In the genomic region with DNA sequence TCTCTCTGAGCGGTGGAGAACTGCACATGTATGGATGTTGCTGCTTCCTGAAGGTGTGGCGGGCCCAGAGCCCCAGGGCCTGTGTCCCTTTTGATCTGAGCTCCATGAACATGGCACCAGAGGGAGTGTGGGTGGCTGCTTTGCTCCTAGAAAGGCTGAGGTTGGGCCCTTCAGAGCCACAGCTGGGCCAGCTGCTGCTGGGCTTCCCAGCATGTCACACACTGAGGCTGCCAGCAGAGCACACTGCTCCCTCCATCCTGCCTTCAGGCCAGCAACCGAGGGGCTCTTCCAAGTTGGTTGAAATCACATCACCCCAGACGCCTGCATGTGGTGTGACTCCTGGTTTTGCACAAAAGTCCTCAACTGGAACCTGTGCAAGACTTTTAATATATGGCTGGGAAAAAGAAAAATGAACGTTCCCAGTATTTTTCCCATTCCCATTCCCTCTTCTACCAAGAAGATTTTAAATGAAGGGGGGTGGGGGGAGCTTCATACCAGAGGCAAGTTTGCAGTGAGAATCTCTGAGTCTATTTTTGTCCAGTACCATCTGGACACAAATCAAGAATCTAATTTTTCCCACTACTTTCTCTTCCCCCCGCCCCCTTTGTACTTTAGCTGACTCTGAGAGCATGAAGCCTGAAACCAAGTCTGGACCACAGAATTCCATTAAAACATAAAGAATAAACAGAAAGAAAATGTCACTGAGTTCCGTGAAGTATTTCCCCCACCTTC, we compare ENCODE assay signal across 14 cellular contexts. TPM values are rescaled to one million over a fixed set of nuclear protein-coding genes. Genes with fewer than 3 reads are reported as not detected.
DNase-seq lines count a peak whose midpoint lies in the region; ATAC-seq and TF ChIP-seq lines count a peak whose summit lies in the region.
"Had no signal": no experiment of that assay in that cellular context is flagged by ENCODE, and none has a peak within 500 bp of the region (broad histone marks: within the 10 kb centered on the region; RNA-seq: fewer than 3 reads in every experiment).

No MANE protein-coding gene starts in this region.

- no peaks in the 10 kb centered on the region for H3K9me2 ChIP-seq in OCI-LY7 (ENCODE audit: insufficient read depth, low read length)

- H3K4me1 ChIP-seq in OCI-LY7 (ENCODE audit: insufficient read depth, low read length, poor library complexity, severe bottlenecking) (peaks cover 13% of the 10 kb centered on the region), rectal smooth muscle tissue (ENCODE audit: control insufficient read depth, insufficient read depth, low read length) (peaks cover 21% of the 10 kb centered on the region)

- no peaks in the 10 kb centered on the region for H4K20me1 ChIP-seq in OCI-LY7 (ENCODE audit: insufficient read depth, low read length)

- peaks cover 7% of the 10 kb centered on the region for H3K9me3 Mint-ChIP-seq in activated naive CD4-positive, alpha-beta T cell treated with anti-CD3 and anti-CD28 coated beads, Interleukin-2, amount 10 ng/mL, durations not matched to agents 7 days and 5 days
- H3K9me3 Mint-ChIP-seq: activated naive CD8-positive, alpha-beta T cell treated with anti-CD3 and anti-CD28 coated beads, Interleukin-2, amount 50 U/mL, for 24 hours had no signal

- H3K4me3 Mint-ChIP-seq in activated naive CD4-positive, alpha-beta T cell treated with anti-CD3 and anti-CD28 coated beads, Interleukin-2, amount 10 ng/mL, durations not matched to agents 7 days and 5 days: no peak overlapping the region
- H3K4me3 Mint-ChIP-seq: activated CD8-positive, alpha-beta memory T cell treated with anti-CD3 and anti-CD28 coated beads, Interleukin-2, amount 10 ng/mL, durations not matched to agents 7 days and 5 days; activated naive CD8-positive, alpha-beta T cell treated with anti-CD3 and anti-CD28 coated beads, Interleukin-2, amount 50 U/mL, for 24 hours; naive B cell had no signal

- POLR2A ChIA-PET in OCI-LY7 (lab: Charles Lee): interaction anchor here (0.7 to 1.2 kb wide), 2 partner anchors 22 to 86 kb away, joined by 3 to 5 read pairs; no protein-coding TSS in a partner anchor

- H3K27me3 Mint-ChIP-seq in activated naive CD4-positive, alpha-beta T cell treated with anti-CD3 and anti-CD28 coated beads, Interleukin-2, amount 10 ng/mL, durations not matched to agents 7 days and 5 days: no peaks in the 10 kb centered on the region
- H3K27me3 Mint-ChIP-seq: activated CD8-positive, alpha-beta memory T cell treated with anti-CD3 and anti-CD28 coated beads, Interleukin-2, amount 10 ng/mL, durations not matched to agents 7 days and 5 days; activated naive CD8-positive, alpha-beta T cell treated with anti-CD3 and anti-CD28 coated beads, Interleukin-2, amount 50 U/mL, for 24 hours; naive B cell had no signal

- no peak overlapping the region for H3K4me2 ChIP-seq in OCI-LY7 (ENCODE audit: low read length)

- no peaks in the 10 kb centered on the region for H3K4me1 Mint-ChIP-seq in activated naive CD4-positive, alpha-beta T cell treated with anti-CD3 and anti-CD28 coated beads, Interleukin-2, amount 10 ng/mL, durations not matched to agents 7 days and 5 days
- H3K4me1 Mint-ChIP-seq: activated CD8-positive, alpha-beta memory T cell treated with anti-CD3 and anti-CD28 coated beads, Interleukin-2, amount 10 ng/mL, durations not matched to agents 7 days and 5 days; activated naive CD8-positive, alpha-beta T cell treated with anti-CD3 and anti-CD28 coated beads, Interleukin-2, amount 50 U/mL, for 24 hours; naive B cell had no signal

- H3K4me3 ChIP-seq in AG09309 (ENCODE audit: control insufficient read depth, low read depth, low read length) (no peak overlapping the region), OCI-LY7 (ENCODE audit: low read depth, low read length, poor library complexity, severe bottlenecking) (no peak overlapping the region), foreskin fibroblast (ENCODE audit: low read depth in 1 of 2, low read length in 2 of 2) (no peak overlapping the region), rectal smooth muscle tissue (ENCODE audit: low read length) (no peak overlapping the region)

- no peak for TF ChIP-seq CTCF in AG09309 (IDR thresholded peaks at IDR 0.05; ENCODE audit: control insufficient read depth, insufficient read depth, low read depth, low read length, missing control alignments)
- no peak for TF ChIP-seq CTCF in OCI-LY7 (conservative IDR thresholded peaks at IDR 0.05; ENCODE audit: low read length)
- TF ChIP-seq CTCF in foreskin fibroblast (IDR thresholded peaks at IDR 0.05; ENCODE audit: low read depth, low read length): peak; percentile 8

- no peak overlapping the region for H3K9ac ChIP-seq in rectal smooth muscle tissue (ENCODE audit: low read length)

- H3K36me3 Mint-ChIP-seq in activated naive CD4-positive, alpha-beta T cell treated with anti-CD3 and anti-CD28 coated beads, Interleukin-2, amount 10 ng/mL, durations not matched to agents 7 days and 5 days: no peaks in the 10 kb centered on the region
- H3K36me3 Mint-ChIP-seq: activated CD8-positive, alpha-beta memory T cell treated with anti-CD3 and anti-CD28 coated beads, Interleukin-2, amount 10 ng/mL, durations not matched to agents 7 days and 5 days; naive B cell had no signal

- H3K79me2 ChIP-seq in OCI-LY7 (ENCODE audit: insufficient read depth, low read depth, low read length): no peaks in the 10 kb centered on the region

- no peak overlapping the region for H3K27ac ChIP-seq in OCI-LY7 (ENCODE audit: low read depth, low read length, poor library complexity, severe bottlenecking)
- H3K27ac ChIP-seq in rectal smooth muscle tissue (ENCODE audit: low read depth, low read length): peak overlapping the region; percentile 14

- H3K27me3 ChIP-seq in rectal smooth muscle tissue (ENCODE audit: control insufficient read depth, insufficient read depth, low read length): no peaks in the 10 kb centered on the region

- no peak overlapping the region for H3K27ac Mint-ChIP-seq in activated naive CD4-positive, alpha-beta T cell treated with anti-CD3 and anti-CD28 coated beads, Interleukin-2, amount 10 ng/mL, durations not matched to agents 7 days and 5 days
- H3K27ac Mint-ChIP-seq: activated CD8-positive, alpha-beta memory T cell treated with anti-CD3 and anti-CD28 coated beads, Interleukin-2, amount 10 ng/mL, durations not matched to agents 7 days and 5 days; activated naive CD8-positive, alpha-beta T cell treated with anti-CD3 and anti-CD28 coated beads, Interleukin-2, amount 50 U/mL, for 24 hours; naive B cell had no signal

- peak overlapping the region; percentile 36; the same call in 1 of the 2 replicates for H2AFZ ChIP-seq in OCI-LY7 (ENCODE audit: low read length)

- BruUV-seq in OCI-LY7 (replicated peaks; lab: Mats Ljungman, UMichigan): no TSS peak

- intact Hi-C loops in OCI-LY7 (cut with micrococcal nuclease; ENCODE audit: unreplicated experiment): no loop called here

- peak; percentile 40 for DNase-seq in AG09309 (ENCODE audit: low read depth)
- DNase-seq in OCI-LY7 (ENCODE audit: low spot score): peak; percentile 14
- DNase-seq in foreskin fibroblast: peak in 1 of 2 donors; percentile 25
- DNase-seq in activated naive CD4-positive, alpha-beta T cell treated with anti-CD3 and anti-CD28 coated beads, Interleukin-2, amount 10 ng/mL, durations not matched to agents 7 days and 5 days: no peak
- no peak for DNase-seq in NCI-H345 (lab: John Stamatoyannopoulos, UW)
- DNase-seq: activated CD8-positive, alpha-beta memory T cell treated with anti-CD3 and anti-CD28 coated beads, Interleukin-2, amount 10 ng/mL, durations not matched to agents 7 days and 5 days; activated naive CD8-positive, alpha-beta T cell treated with anti-CD3 and anti-CD28 coated beads, Interleukin-2, amount 50 U/mL, for 24 hours; C1 segment of cervical spinal cord; naive B cell; NCI-H1092 treated with DMSO at 0.1 percent for 48 hours; NCI-H446 treated with DMSO at 0.1 percent for 48 hours had no signal

- H3K36me3 ChIP-seq in OCI-LY7 (ENCODE audit: insufficient read depth, low read length) (no peaks in the 10 kb centered on the region), rectal smooth muscle tissue (ENCODE audit: control insufficient read depth, insufficient read depth, low read length) (no peaks in the 10 kb centered on the region)

- ATAC-seq in GM18873 (IDR thresholded peaks at IDR 0.05; ENCODE audit: low FRiP score, unreplicated experiment) (no peak), HG02973 (IDR thresholded peaks at IDR 0.05; ENCODE audit: unreplicated experiment) (no peak)
- ATAC-seq: activated CD8-positive, alpha-beta memory T cell treated with anti-CD3 and anti-CD28 coated beads, Interleukin-2, amount 10 ng/mL, durations not matched to agents 7 days and 5 days; activated naive CD8-positive, alpha-beta T cell treated with anti-CD3 and anti-CD28 coated beads, Interleukin-2, amount 50 U/mL, for 24 hours had no signal

- H3K9me3 ChIP-seq in OCI-LY7 (ENCODE audit: low read length): no peaks in the 10 kb centered on the region

- CTCF ChIA-PET in OCI-LY7 (lab: Charles Lee; ENCODE audit: unreplicated experiment): interaction anchor here (0.6 kb wide), 1 partner anchor 48 kb away, joined by 3 read pairs; no protein-coding TSS in a partner anchor
- CTCF ChIA-PET in activated naive CD4-positive, alpha-beta T cell treated with anti-CD3 and anti-CD28 coated beads, Interleukin-2, amount 10 ng/mL, durations not matched to agents 7 days and 5 days (lab: Charles Lee): no interaction called here

RNA-seq across cellular contexts. Expression of a gene that starts 26.2 kb away (rescaled TPM):
- not detected in 2 replicates for total RNA-seq in OCI-LY7 (2014; rRNA removed; shearing (Covaris generic))
- not detected in 2 replicates for total RNA-seq in OCI-LY7 (2022)
- total RNA-seq: activated CD8-positive, alpha-beta memory T cell treated with anti-CD3 and anti-CD28 coated beads, Interleukin-2, amount 10 ng/mL, durations not matched to agents 7 days and 5 days had no signal

Comparison
In these comparisons a context has a peak if more than half of its experiments do, and no peak if none do; other contexts are left out.
1. DNase-seq: peak in AG09309 (single experiment) and OCI-LY7 (single experiment); none in activated naive CD4-positive, alpha-beta T cell treated with anti-CD3 and anti-CD28 coated beads, Interleukin-2, amount 10 ng/mL, durations not matched to agents 7 days and 5 days (single experiment) and NCI-H345 (single experiment).